8 cellular contexts compared by ENCODE assay signal in genomic region chr5:10333154-10334006, GRCh38. TPM values are rescaled to one million over a fixed set of nuclear protein-coding genes. Genes with fewer than 3 reads are reported as not detected.
DNase-seq lines count a peak whose midpoint lies in the region; ATAC-seq, FAIRE-seq and TF ChIP-seq lines count a peak whose summit lies in the region.

No MANE protein-coding gene starts in this region.

- H2AK5ac ChIP-seq in IMR-90 (ENCODE audit: low read depth, low read length), result no peak overlapping the region

- H3K4me3 ChIP-seq in IMR-90 (ENCODE audit: insufficient read depth, low read depth, low read length), result peak overlapping the region; percentile 66
- H3K4me3 ChIP-seq in spleen, result peak overlapping the region; percentile 40 to 77 (median 49)

- peaks cover 12% of the 10 kb centered on the region for H3K9me1 ChIP-seq in IMR-90 (ENCODE audit: insufficient read depth, low read length)

- peak overlapping the region; percentile 72; the same call in 1 of the 2 replicates for H2BK120ac ChIP-seq in IMR-90 (ENCODE audit: low read depth, low read length)

- TF ChIP-seq RAD21 in IMR-90 (IDR thresholded peaks at IDR 0.05; ENCODE audit: low read length), result peak; percentile 30; the same call in 1 of the 2 replicates

- H3K27me3 ChIP-seq in IMR-90 (ENCODE audit: control insufficient read depth, insufficient read depth, low read length) (peaks cover 5% of the 10 kb centered on the region; the same call in 1 of the 2 replicates), spleen (replicated peaks in 1 of 7) (peaks cover 0 to 30% (median 19%) of the 10 kb centered on the region in 7 donors)

- TF ChIP-seq POLR2A in IMR-90 (IDR thresholded peaks at IDR 0.05; ENCODE audit: low read depth, low read length), result no peak
- TF ChIP-seq POLR2A in spleen (IDR thresholded peaks at IDR 0.05), result no peak

- BruUV-seq in IMR-90 (replicated peaks; lab: Mats Ljungman, UMichigan), result no TSS peak

- peak overlapping the region; percentile 26 to 66; a peak in 1 of 4 replicates for H4K8ac ChIP-seq in IMR-90 (ENCODE audit: low read depth in 2 of 2, low read length in 2 of 2)

- H2AFZ ChIP-seq in IMR-90 (replicated peaks; ENCODE audit: low read length, poor library complexity), result peak overlapping the region; percentile 93

- no peak for FAIRE-seq in GM18507 (lab: Jason Lieb, UNC)

- ATAC-seq in IMR-90 (ENCODE audit: low read depth), result peak; percentile 66

- DNase-seq in GM18507 (ENCODE audit: extremely low spot score, insufficient read length, low read depth), result peak; percentile 25
- peak; percentile 26 for DNase-seq in IMR-90
- DNase-seq in T47D (ENCODE audit: low read depth in 1 of 2, low spot score in 1 of 2), result peak; percentile 28 to 44
- DNase-seq in iPS-NIHi7 (ENCODE audit: extremely low spot score), result peak; percentile 70
- DNase-seq in spleen, result peak; percentile 86
- no peak for DNase-seq in pons (ENCODE audit: low spot score)
- DNase-seq in activated CD4-positive, CD25-positive, alpha-beta regulatory T cell (lab: John Stamatoyannopoulos, UW), result no peak

- peak overlapping the region; percentile 95 for H2AK9ac ChIP-seq in IMR-90 (replicated peaks; ENCODE audit: low read depth, low read length, poor library complexity)

- H4K91ac ChIP-seq in IMR-90 (ENCODE audit: insufficient read depth, low read depth, low read length), result no peak overlapping the region

- no peaks in the 10 kb centered on the region for H3K79me1 ChIP-seq in IMR-90 (ENCODE audit: low read depth in 1 of 2, low read length in 2 of 2)

- in situ Hi-C loops in IMR-90 (cut with MboI; ENCODE audit: low sequenced_read_pairs) (no loop called here), T47D (cut with HindIII; ENCODE audit: low pct_unique_long_range_greater_than_20kb, low sequenced_read_pairs) (no loop called here)

- peak overlapping the region; percentile 42; the same call in 1 of the 2 replicates for H3K18ac ChIP-seq in IMR-90 (ENCODE audit: low read depth, low read length)

- no peak overlapping the region for H2BK5ac ChIP-seq in IMR-90 (ENCODE audit: low read depth, low read length, poor library complexity, severe bottlenecking)

- WGBS in IMR-90 (ENCODE audit: extremely low coverage in 2 of 2, insufficient read length in 1 of 2), 2 experiments, result 14% methylated on average over 38 of the region's 81 CpGs; no CpG with 5 or more reads in 1 of the 2 experiments
- WGBS in spleen, 5 donors, result 2 to 5% (median 4%) methylated on average over 52 to 81 of the region's 81 CpGs

- POLR2A ChIA-PET in IMR-90 (lab: Charles Lee; ENCODE audit: unreplicated experiment), result no interaction called here

- no peak overlapping the region; the same call in 2 of the 3 replicates for H2BK15ac ChIP-seq in IMR-90 (ENCODE audit: low read depth, low read length)

- TF ChIP-seq CTCF in 22Rv1 (IDR thresholded peaks at IDR 0.05) (peak; percentile 20; the same call in 1 of the 2 replicates), IMR-90 (conservative IDR thresholded peaks at IDR 0.05; ENCODE audit: low read depth, low read length) (no peak), spleen (IDR thresholded peaks at IDR 0.05 in 8 of 11, conservative IDR thresholded peaks at IDR 0.05 in 3 of 11) (peak in 4 of 11 experiments; percentile 17 to 32 (median 22))

- H3K56ac ChIP-seq in IMR-90 (ENCODE audit: extremely low read depth, insufficient read depth, low read length), result no peak overlapping the region

- H3K14ac ChIP-seq in IMR-90 (replicated peaks; ENCODE audit: low read depth, low read length), result peak overlapping the region; percentile 74; the same call in 1 of the 2 replicates

- H3K4me2 ChIP-seq in IMR-90 (ENCODE audit: low read depth, low read length), result peak overlapping the region; percentile 94

- CTCF ChIA-PET in IMR-90 (lab: Yijun Ruan, JAX), result no interaction called here

- H3K23ac ChIP-seq in IMR-90 (ENCODE audit: low read depth, low read length), result peak overlapping the region; percentile 77; the same call in 1 of the 2 replicates

- peak overlapping the region; percentile 68 for H3K4ac ChIP-seq in IMR-90 (ENCODE audit: low read depth, low read length)

- no peak overlapping the region for H2BK20ac ChIP-seq in IMR-90 (ENCODE audit: low read depth, low read length)

- peak overlapping the region; percentile 66 for H3K9ac ChIP-seq in IMR-90 (ENCODE audit: low read depth, low read length)

- peaks cover 22% of the 10 kb centered on the region for H3K4me1 ChIP-seq in IMR-90 (ENCODE audit: control insufficient read depth, insufficient read depth, low read length)
- peaks cover 3 to 20% (median 18%) of the 10 kb centered on the region in 6 donors for H3K4me1 ChIP-seq in spleen

- dilution Hi-C loops in IMR-90 (cut with HindIII; ENCODE audit: low sequenced_read_pairs, unreplicated experiment), result no loop called here

- H4K5ac ChIP-seq in IMR-90 (ENCODE audit: low read depth, low read length), result peak overlapping the region; percentile 73; the same call in 1 of the 2 replicates

- no peaks in the 10 kb centered on the region for H3K36me3 ChIP-seq in IMR-90 (ENCODE audit: control insufficient read depth, insufficient read depth, low read length)
- H3K36me3 ChIP-seq in spleen, result no peaks in the 10 kb centered on the region

- intact Hi-C loops in IMR-90 (cut with micrococcal nuclease), result loop anchor here (5.0 kb wide), 1 partner anchor 46 kb away; no protein-coding TSS in a partner anchor
- intact Hi-C loops in spleen (cut with DNase I; ENCODE audit: low total_unique reads), result no loop called here

- H3K27ac ChIP-seq in 22Rv1 (no peak overlapping the region), IMR-90 (ENCODE audit: insufficient read depth, low read length) (peak overlapping the region; percentile 21; the same call in 1 of the 2 replicates), spleen (no peak overlapping the region)

- H3K9me3 ChIP-seq in IMR-90 (ENCODE audit: control insufficient read depth, insufficient read depth, low read length) (no peaks in the 10 kb centered on the region), spleen (no peaks in the 10 kb centered on the region)

- H4K20me1 ChIP-seq in IMR-90 (ENCODE audit: insufficient read depth, low read length), result no peaks in the 10 kb centered on the region

TF ChIP-seq in IMR-90, 13 proteins besides CTCF, POLR2A, EP300 and RAD21:
- TF ChIP-seq CEBPB (IDR thresholded peaks at IDR 0.05; ENCODE audit: low read depth, low read length), result no peak
- peak; percentile 43; the same call in 1 of the 2 replicates for TF ChIP-seq MAFK (IDR thresholded peaks at IDR 0.05; ENCODE audit: low read depth, low read length)

RNA-seq across cellular contexts. Expression of gene MARCHF6, which starts 20.1 kb away (rescaled TPM):
- total RNA-seq in IMR-90 (2012; rRNA removed) (55.2 and 71.4 TPM in 2 replicates), spleen (100 to 1,000 TPM; 104 to 168 (median 123) TPM)
- polyA plus RNA-seq in IMR-90 (2012; rRNA removed) (45.9 and 62.6 TPM in 2 replicates), spleen (10 to 100 TPM; 62.0 to 95.6 (median 72.1) TPM)
- 13.2 and 14.4 TPM in 2 replicates for polyA plus RNA-seq in IMR-90 (2012; cell fraction: cytosol; rRNA removed)
- polyA plus RNA-seq in IMR-90 (2012; cell fraction: nucleus; rRNA removed; ENCODE audit: low replicate concordance), result 65.9 and 496 TPM in 2 replicates

RNA-seq across cellular contexts. Expression of gene CMBL, which starts 25.7 kb away (rescaled TPM):
- total RNA-seq in IMR-90 (2012; rRNA removed), result 5.0 and 5.8 TPM in 2 replicates
- polyA plus RNA-seq in IMR-90 (2012; rRNA removed), result 25.9 and 26.3 TPM in 2 replicates
- 7.6 and 31.9 TPM in 2 replicates for polyA plus RNA-seq in IMR-90 (2012; cell fraction: cytosol; rRNA removed)
- 6.3 and 8.1 TPM in 2 replicates for polyA plus RNA-seq in IMR-90 (2012; cell fraction: nucleus; rRNA removed; ENCODE audit: low replicate concordance)
- 10 to 100 TPM in 1 of 7 donors, 1 to 10 TPM in 6; 3.1 to 11.2 (median 4.8) TPM for total RNA-seq in spleen
- polyA plus RNA-seq in spleen, result 1 to 10 TPM; 1.3 to 4.7 (median 2.5) TPM

Comparison
In these comparisons a context has a peak if more than half of its experiments do, and no peak if none do; other contexts are left out.
1. DNase-seq: peak in GM18507 (single experiment), IMR-90 (single experiment), T47D (2 of 2), iPS-NIHi7 (single experiment) and spleen (single experiment); none in pons (single experiment) and activated CD4-positive, CD25-positive, alpha-beta regulatory T cell (0 of 4).